In genomic region chr14:61562321-61563161, GRCh38 we compare ENCODE assay signal across 8 cellular contexts.
A peak's percentile ranks its signal among the peaks of the same experiment; 100 is the strongest.
DNase-seq lines count a peak whose midpoint lies in the region; ATAC-seq and TF ChIP-seq lines count a peak whose summit lies in the region.

No MANE protein-coding gene starts in this region.

- no peaks in the 10 kb centered on the region for H3K27me3 Mint-ChIP-seq in activated CD4-positive, alpha-beta memory T cell treated with anti-CD3 and anti-CD28 coated beads, Interleukin-2, amount 10 ng/mL, durations not matched to agents 7 days and 5 days

- peaks cover 52% of the 10 kb centered on the region for H3K4me1 Mint-ChIP-seq in activated CD4-positive, alpha-beta memory T cell treated with anti-CD3 and anti-CD28 coated beads, Interleukin-2, amount 10 ng/mL, durations not matched to agents 7 days and 5 days

- peaks cover 8% of the 10 kb centered on the region for H3K9me3 Mint-ChIP-seq in activated CD4-positive, alpha-beta memory T cell treated with anti-CD3 and anti-CD28 coated beads, Interleukin-2, amount 10 ng/mL, durations not matched to agents 7 days and 5 days

- peak overlapping the region; percentile 97 for H3K27ac ChIP-seq in foreskin keratinocyte

- H3K4me3 Mint-ChIP-seq in activated CD4-positive, alpha-beta memory T cell treated with anti-CD3 and anti-CD28 coated beads, Interleukin-2, amount 10 ng/mL, durations not matched to agents 7 days and 5 days = no peak overlapping the region

- POLR2A ChIA-PET in activated CD4-positive, alpha-beta memory T cell treated with anti-CD3 and anti-CD28 coated beads, Interleukin-2, amount 10 ng/mL, durations not matched to agents 7 days and 5 days (lab: Charles Lee) = interaction anchor here (0.7 to 2.2 kb wide), 13 partner anchors 9 to 137 kb away, joined by 3 to 17 read pairs (median 4); no protein-coding TSS in a partner anchor

- H3K27me3 ChIP-seq in foreskin keratinocyte = no peaks in the 10 kb centered on the region

- peaks cover 53% of the 10 kb centered on the region for H3K4me1 ChIP-seq in foreskin keratinocyte

- CTCF ChIA-PET in activated CD4-positive, alpha-beta memory T cell treated with anti-CD3 and anti-CD28 coated beads, Interleukin-2, amount 10 ng/mL, durations not matched to agents 7 days and 5 days (lab: Charles Lee) = interaction anchor here (0.7 to 1.7 kb wide), 6 partner anchors 16 to 161 kb away, joined by 3 to 5 read pairs (median 4); no protein-coding TSS in a partner anchor

- DNase-seq in stimulated activated naive CD4-positive, alpha-beta T cell treated with Interleukin-2 at 50 U/mL for 16 hours (lab: John Stamatoyannopoulos, UW) = peak; percentile 40
- no peak for DNase-seq in stimulated activated naive CD4-positive, alpha-beta T cell (lab: John Stamatoyannopoulos, UW)
- DNase-seq in activated CD4-positive, alpha-beta memory T cell treated with anti-CD3 and anti-CD28 coated beads, Interleukin-2, amount 10 ng/mL, durations not matched to agents 7 days and 5 days = peak; percentile 62
- DNase-seq in foreskin keratinocyte = peak; percentile 99 to 100
- DNase-seq in stimulated activated CD4-positive, alpha-beta T cell treated with anti-CD3 and anti-CD28 coated beads, Interleukin-4, amount 100 ng/mL, for 24 hours = peak; percentile 63
- DNase-seq in NCI-H446 treated with DMSO at 0.1 percent for 48 hours (lab: John Stamatoyannopoulos, UW) = no peak

- ATAC-seq in foreskin keratinocyte = peak; percentile 81
- no peak for ATAC-seq in GM18519 (IDR thresholded peaks at IDR 0.05; ENCODE audit: low FRiP score, unreplicated experiment)
- ATAC-seq in HG02885 (IDR thresholded peaks at IDR 0.05; ENCODE audit: poor library complexity, unreplicated experiment) = no peak

- TF ChIP-seq CTCF in foreskin keratinocyte (conservative IDR thresholded peaks at IDR 0.05) = no peak

- H3K27ac Mint-ChIP-seq in activated CD4-positive, alpha-beta memory T cell treated with anti-CD3 and anti-CD28 coated beads, Interleukin-2, amount 10 ng/mL, durations not matched to agents 7 days and 5 days = peak overlapping the region; percentile 63

- H3K36me3 Mint-ChIP-seq in activated CD4-positive, alpha-beta memory T cell treated with anti-CD3 and anti-CD28 coated beads, Interleukin-2, amount 10 ng/mL, durations not matched to agents 7 days and 5 days (ENCODE audit: low read depth) = peaks cover 15% of the 10 kb centered on the region

Comparison
In these comparisons a context has a peak if more than half of its experiments do, and no peak if none do; other contexts are left out.
1. DNase-seq: peak in stimulated activated naive CD4-positive, alpha-beta T cell treated with Interleukin-2 at 50 U/mL for 16 hours (single experiment), activated CD4-positive, alpha-beta memory T cell treated with anti-CD3 and anti-CD28 coated beads, Interleukin-2, amount 10 ng/mL, durations not matched to agents 7 days and 5 days (single experiment), foreskin keratinocyte (2 of 2) and stimulated activated CD4-positive, alpha-beta T cell treated with anti-CD3 and anti-CD28 coated beads, Interleukin-4, amount 100 ng/mL, for 24 hours (single experiment); none in stimulated activated naive CD4-positive, alpha-beta T cell (0 of 6) and NCI-H446 treated with DMSO at 0.1 percent for 48 hours (single experiment).